In the genomic region with DNA sequence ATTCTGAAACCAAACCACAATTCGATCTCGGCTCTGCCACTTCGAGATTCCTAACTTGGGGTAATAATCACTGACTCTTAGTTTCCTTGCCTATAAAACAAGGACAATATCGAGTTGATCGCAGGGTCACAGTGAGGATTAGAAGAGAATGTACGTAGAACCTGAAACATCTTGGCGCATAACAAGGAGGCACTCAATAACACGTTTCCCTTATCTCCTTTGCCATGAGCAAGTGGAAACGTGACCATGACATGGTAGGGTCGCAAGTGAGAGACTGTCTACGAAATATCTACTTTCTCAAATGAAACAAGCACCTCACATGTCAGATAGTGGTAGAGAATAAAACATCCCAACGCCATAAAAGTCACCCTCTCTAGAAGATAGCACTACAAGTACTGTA, we compare ENCODE assay signal across 9 cellular contexts. TPM values are rescaled to one million over a fixed set of nuclear protein-coding genes. Genes with fewer than 3 reads are reported as not detected.
A peak's percentile ranks its signal among the peaks of the same experiment; 100 is the strongest.
DNase-seq lines count a peak whose midpoint lies in the region; TF ChIP-seq lines count a peak whose summit lies in the region.
"Had no signal": no experiment of that assay in that cellular context is flagged by ENCODE, and none has a peak within 500 bp of the region (broad histone marks: within the 10 kb centered on the region; RNA-seq: fewer than 3 reads in every experiment).

No MANE protein-coding gene starts in this region.

- H3K27me3 ChIP-seq in CD8-positive, alpha-beta memory T cell (ENCODE audit: insufficient read depth, low read length, poor library complexity, severe bottlenecking): no peaks in the 10 kb centered on the region
- no peaks in the 10 kb centered on the region for H3K27me3 ChIP-seq in neural cell (ENCODE audit: insufficient read depth, low read depth, low read length)

- H3K27ac Mint-ChIP-seq in CD8-positive, alpha-beta memory T cell: peak overlapping the region in 7 of 8 donors; percentile 3 to 94 (median 65)

- no peaks in the 10 kb centered on the region for H3F3A ChIP-seq in neural cell (ENCODE audit: insufficient read depth, low read length, poor library complexity, severe bottlenecking)

- peaks cover 52% of the 10 kb centered on the region for H3K4me1 ChIP-seq in CD8-positive, alpha-beta memory T cell (ENCODE audit: insufficient read depth, low read length)

- no peak for TF ChIP-seq POLR2A in NB4 (IDR thresholded peaks at IDR 0.05; ENCODE audit: extremely low read depth, insufficient read length)

- H3K4me3 ChIP-seq in CD8-positive, alpha-beta memory T cell (ENCODE audit: low read length): peak overlapping the region; percentile 1
- H3K4me3 ChIP-seq in NB4 (ENCODE audit: low read depth, low read length): peak overlapping the region; percentile 80
- H3K4me3 ChIP-seq in coronary artery: peak overlapping the region; percentile 84
- H3K4me3 ChIP-seq in neural cell (ENCODE audit: low read length): peak overlapping the region; percentile 88

- no peaks in the 10 kb centered on the region for H3K9me3 Mint-ChIP-seq in CD8-positive, alpha-beta memory T cell

- H3K79me2 ChIP-seq in neural cell (replicated peaks; ENCODE audit: insufficient read depth, low read length): peaks cover 73% of the 10 kb centered on the region

- no peak for TF ChIP-seq EP300 in neural cell (conservative IDR thresholded peaks at IDR 0.05; ENCODE audit: poor library complexity, severe bottlenecking)

- H4K20me1 ChIP-seq in neural cell (ENCODE audit: insufficient read depth): no peaks in the 10 kb centered on the region

- peaks cover 0 to 9% (median 0%) of the 10 kb centered on the region in 3 donors for H3K36me3 Mint-ChIP-seq in CD8-positive, alpha-beta memory T cell

- peak overlapping the region; percentile 53 for H3K4me2 ChIP-seq in neural cell (ENCODE audit: low read length)

- H3K36me3 ChIP-seq in CD8-positive, alpha-beta memory T cell (ENCODE audit: insufficient read depth, low read length): no peaks in the 10 kb centered on the region
- H3K36me3 ChIP-seq in neural cell (ENCODE audit: insufficient read depth, low read length): no peaks in the 10 kb centered on the region

- H3K27me3 Mint-ChIP-seq in CD8-positive, alpha-beta memory T cell: no peaks in the 10 kb centered on the region

- CTCF ChIA-PET in CD8-positive, alpha-beta memory T cell (lab: Charles Lee): no interaction called here

- H2AFZ ChIP-seq in neural cell (ENCODE audit: low read depth, low read length): no peak overlapping the region

- H3K9me3 ChIP-seq in CD8-positive, alpha-beta memory T cell (ENCODE audit: low read length): no peaks in the 10 kb centered on the region
- no peaks in the 10 kb centered on the region for H3K9me3 ChIP-seq in neural cell (ENCODE audit: low read length)

- H3K27ac ChIP-seq in CD8-positive, alpha-beta memory T cell (ENCODE audit: low read depth, low read length): no peak overlapping the region
- H3K27ac ChIP-seq in coronary artery: no peak overlapping the region
- no peak overlapping the region for H3K27ac ChIP-seq in neural cell (ENCODE audit: low read length)

- no peak for TF ChIP-seq CTCF in NB4 (IDR thresholded peaks at IDR 0.05; ENCODE audit: low read depth, low read length)
- TF ChIP-seq CTCF in coronary artery (IDR thresholded peaks at IDR 0.05): no peak
- no peak for TF ChIP-seq CTCF in neural cell (IDR thresholded peaks at IDR 0.05; ENCODE audit: poor library complexity, severe bottlenecking)

- no peak for TF ChIP-seq RAD21 in neural cell (conservative IDR thresholded peaks at IDR 0.05)

- POLR2A ChIA-PET in CD8-positive, alpha-beta memory T cell (lab: Charles Lee): no interaction called here

- no peaks in the 10 kb centered on the region for H3K9me2 ChIP-seq in neural cell (ENCODE audit: insufficient read depth, low read length)

- H3K9ac ChIP-seq in neural cell (ENCODE audit: low read length): no peak overlapping the region

- DNase-seq in CD8-positive, alpha-beta memory T cell: peak in 1 of 5 donors; percentile 24
- DNase-seq in NB4 (ENCODE audit: low read depth) (no peak), coronary artery (ENCODE audit: low spot score) (no peak), DMS153 treated with DMSO at 0.1 percent for 48 hours (lab: John Stamatoyannopoulos, UW; ENCODE audit: unreplicated experiment) (no peak), NCI-H2081 (lab: John Stamatoyannopoulos, UW) (no peak), NCI-H1436 (lab: John Stamatoyannopoulos, UW) (no peak), NCI-H2107 (lab: John Stamatoyannopoulos, UW) (no peak)
- DNase-seq: T-helper 9 cell had no signal

- H3K4me1 Mint-ChIP-seq in CD8-positive, alpha-beta memory T cell: peaks cover 56 to 71% (median 68%) of the 10 kb centered on the region in 3 donors

- H3K4me3 Mint-ChIP-seq in CD8-positive, alpha-beta memory T cell: peak overlapping the region; percentile 75 to 92 (median 84)

TF ChIP-seq in neural cell, 6 proteins besides CTCF, POLR2A, EP300 and RAD21:
- no peak for TF ChIP-seq TAF1 (IDR thresholded peaks at IDR 0.05; ENCODE audit: low read depth)
- no peak for TF ChIP-seq SMC3 (conservative IDR thresholded peaks at IDR 0.05; ENCODE audit: poor library complexity)
- no peak for TF ChIP-seq MXI1 (conservative IDR thresholded peaks at IDR 0.05; ENCODE audit: poor library complexity, severe bottlenecking)
- TF ChIP-seq EZH2 (IDR thresholded peaks at IDR 0.05; ENCODE audit: borderline replicate concordance, insufficient read depth, low read length, poor library complexity, severe bottlenecking): no peak
- TF ChIP-seq, protein P1, sequence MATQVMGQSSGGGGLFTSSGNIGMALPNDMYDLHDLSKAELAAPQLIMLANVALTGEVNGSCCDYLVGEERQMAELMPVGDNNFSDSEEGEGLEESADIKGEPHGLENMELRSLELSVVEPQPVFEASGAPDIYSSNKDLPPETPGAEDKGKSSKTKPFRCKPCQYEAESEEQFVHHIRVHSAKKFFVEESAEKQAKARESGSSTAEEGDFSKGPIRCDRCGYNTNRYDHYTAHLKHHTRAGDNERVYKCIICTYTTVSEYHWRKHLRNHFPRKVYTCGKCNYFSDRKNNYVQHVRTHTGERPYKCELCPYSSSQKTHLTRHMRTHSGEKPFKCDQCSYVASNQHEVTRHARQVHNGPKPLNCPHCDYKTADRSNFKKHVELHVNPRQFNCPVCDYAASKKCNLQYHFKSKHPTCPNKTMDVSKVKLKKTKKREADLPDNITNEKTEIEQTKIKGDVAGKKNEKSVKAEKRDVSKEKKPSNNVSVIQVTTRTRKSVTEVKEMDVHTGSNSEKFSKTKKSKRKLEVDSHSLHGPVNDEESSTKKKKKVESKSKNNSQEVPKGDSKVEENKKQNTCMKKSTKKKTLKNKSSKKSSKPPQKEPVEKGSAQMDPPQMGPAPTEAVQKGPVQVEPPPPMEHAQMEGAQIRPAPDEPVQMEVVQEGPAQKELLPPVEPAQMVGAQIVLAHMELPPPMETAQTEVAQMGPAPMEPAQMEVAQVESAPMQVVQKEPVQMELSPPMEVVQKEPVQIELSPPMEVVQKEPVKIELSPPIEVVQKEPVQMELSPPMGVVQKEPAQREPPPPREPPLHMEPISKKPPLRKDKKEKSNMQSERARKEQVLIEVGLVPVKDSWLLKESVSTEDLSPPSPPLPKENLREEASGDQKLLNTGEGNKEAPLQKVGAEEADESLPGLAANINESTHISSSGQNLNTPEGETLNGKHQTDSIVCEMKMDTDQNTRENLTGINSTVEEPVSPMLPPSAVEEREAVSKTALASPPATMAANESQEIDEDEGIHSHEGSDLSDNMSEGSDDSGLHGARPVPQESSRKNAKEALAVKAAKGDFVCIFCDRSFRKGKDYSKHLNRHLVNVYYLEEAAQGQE (IDR thresholded peaks at IDR 0.05; ENCODE audit: borderline replicate concordance): no peak
- no peak for TF ChIP-seq POLR2AphosphoS5 (IDR thresholded peaks at IDR 0.05)

RNA-seq across cellular contexts. Expression of a gene that starts 2.3 kb away (rescaled TPM):
- 10 to 100 TPM; 57.9 to 62.0 TPM for total RNA-seq in CD8-positive, alpha-beta memory T cell
- 15.0 TPM for polyA plus RNA-seq in CD8-positive, alpha-beta memory T cell
- polyA plus RNA-seq in neural cell: 88.2 and 93.8 TPM in 2 replicates
- 258 and 278 TPM in 2 replicates for polyA minus RNA-seq in neural cell

Comparison
In these comparisons a context has a peak if more than half of its experiments do, and no peak if none do; other contexts are left out.
1. H3K4me3 ChIP-seq: peak in every context shown above with its lines; median percentile 88 in neural cell; 84 in coronary artery; 80 in NB4; 1 in CD8-positive, alpha-beta memory T cell.